8 cellular contexts compared by ENCODE assay signal in the genomic region with DNA sequence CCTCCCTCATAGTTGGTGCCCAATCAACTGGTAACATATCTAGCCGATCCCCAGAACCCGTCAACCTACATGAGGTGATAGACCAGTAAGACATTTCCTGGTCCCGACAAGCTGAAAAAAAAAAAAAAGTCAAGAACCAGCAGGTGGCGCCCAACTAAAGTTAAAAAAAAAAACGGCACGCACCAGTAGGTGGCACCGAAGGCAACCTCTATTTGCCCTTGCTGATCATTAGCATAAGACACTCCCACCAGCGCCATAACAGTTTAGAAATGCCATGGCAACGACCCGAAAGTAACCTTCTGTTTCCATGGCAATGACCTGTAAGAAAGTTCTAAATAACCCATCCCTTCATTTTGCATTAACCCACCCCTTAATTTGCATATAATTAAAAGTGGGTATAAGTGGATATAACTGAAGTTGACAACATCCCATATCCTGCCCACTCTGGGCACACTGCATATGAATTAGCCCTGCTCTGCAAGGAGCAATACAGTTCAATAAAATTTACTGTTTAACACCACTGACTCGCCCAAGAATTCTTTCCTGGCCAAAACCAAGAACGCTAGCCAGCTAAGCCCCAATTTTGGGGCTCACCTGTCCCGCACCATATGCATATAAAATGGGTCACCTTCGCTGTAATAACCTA.
A peak's percentile ranks its signal among the peaks of the same experiment; 100 is the strongest.
DNase-seq lines count a peak whose midpoint lies in the region; ATAC-seq lines count a peak whose summit lies in the region.

No MANE protein-coding gene starts in this region.

- ATAC-seq in GM19324 (IDR thresholded peaks at IDR 0.05; ENCODE audit: low FRiP score, unreplicated experiment) = peak; percentile 85
- peak; percentile 97 for ATAC-seq in HG03135 (IDR thresholded peaks at IDR 0.05; ENCODE audit: unreplicated experiment)

- DNase-seq in DMS153 treated with DMSO at 0.1 percent for 48 hours (lab: John Stamatoyannopoulos, UW; ENCODE audit: unreplicated experiment) (peak; percentile 17), NCI-H524 (lab: John Stamatoyannopoulos, UW) (peak; percentile 56 to 77), germinal center (ENCODE audit: low spot score) (peak; percentile 4), renal cortical epithelial cell (ENCODE audit: low read depth) (peak; percentile 75), DMS79 treated with DMSO at 0.1 percent for 48 hours (lab: John Stamatoyannopoulos, UW) (no peak)
- peak; percentile 25 for DNase-seq in activated T-cell treated with anti-CD3 and anti-CD28 coated beads, Interleukin-2, amount 50 U/mL, for 1 hour
